ENCODE assay signal across 1 cellular context in genomic region chr5:128406863-128407262, GRCh38.
TF ChIP-seq lines count a peak whose summit lies in the region.

No MANE protein-coding gene starts in this region.

TF ChIP-seq in GM23338, 12 proteins besides CTCF, POLR2A, EP300 and RAD21 (continued from another document):
- TF ChIP-seq, protein P1, sequence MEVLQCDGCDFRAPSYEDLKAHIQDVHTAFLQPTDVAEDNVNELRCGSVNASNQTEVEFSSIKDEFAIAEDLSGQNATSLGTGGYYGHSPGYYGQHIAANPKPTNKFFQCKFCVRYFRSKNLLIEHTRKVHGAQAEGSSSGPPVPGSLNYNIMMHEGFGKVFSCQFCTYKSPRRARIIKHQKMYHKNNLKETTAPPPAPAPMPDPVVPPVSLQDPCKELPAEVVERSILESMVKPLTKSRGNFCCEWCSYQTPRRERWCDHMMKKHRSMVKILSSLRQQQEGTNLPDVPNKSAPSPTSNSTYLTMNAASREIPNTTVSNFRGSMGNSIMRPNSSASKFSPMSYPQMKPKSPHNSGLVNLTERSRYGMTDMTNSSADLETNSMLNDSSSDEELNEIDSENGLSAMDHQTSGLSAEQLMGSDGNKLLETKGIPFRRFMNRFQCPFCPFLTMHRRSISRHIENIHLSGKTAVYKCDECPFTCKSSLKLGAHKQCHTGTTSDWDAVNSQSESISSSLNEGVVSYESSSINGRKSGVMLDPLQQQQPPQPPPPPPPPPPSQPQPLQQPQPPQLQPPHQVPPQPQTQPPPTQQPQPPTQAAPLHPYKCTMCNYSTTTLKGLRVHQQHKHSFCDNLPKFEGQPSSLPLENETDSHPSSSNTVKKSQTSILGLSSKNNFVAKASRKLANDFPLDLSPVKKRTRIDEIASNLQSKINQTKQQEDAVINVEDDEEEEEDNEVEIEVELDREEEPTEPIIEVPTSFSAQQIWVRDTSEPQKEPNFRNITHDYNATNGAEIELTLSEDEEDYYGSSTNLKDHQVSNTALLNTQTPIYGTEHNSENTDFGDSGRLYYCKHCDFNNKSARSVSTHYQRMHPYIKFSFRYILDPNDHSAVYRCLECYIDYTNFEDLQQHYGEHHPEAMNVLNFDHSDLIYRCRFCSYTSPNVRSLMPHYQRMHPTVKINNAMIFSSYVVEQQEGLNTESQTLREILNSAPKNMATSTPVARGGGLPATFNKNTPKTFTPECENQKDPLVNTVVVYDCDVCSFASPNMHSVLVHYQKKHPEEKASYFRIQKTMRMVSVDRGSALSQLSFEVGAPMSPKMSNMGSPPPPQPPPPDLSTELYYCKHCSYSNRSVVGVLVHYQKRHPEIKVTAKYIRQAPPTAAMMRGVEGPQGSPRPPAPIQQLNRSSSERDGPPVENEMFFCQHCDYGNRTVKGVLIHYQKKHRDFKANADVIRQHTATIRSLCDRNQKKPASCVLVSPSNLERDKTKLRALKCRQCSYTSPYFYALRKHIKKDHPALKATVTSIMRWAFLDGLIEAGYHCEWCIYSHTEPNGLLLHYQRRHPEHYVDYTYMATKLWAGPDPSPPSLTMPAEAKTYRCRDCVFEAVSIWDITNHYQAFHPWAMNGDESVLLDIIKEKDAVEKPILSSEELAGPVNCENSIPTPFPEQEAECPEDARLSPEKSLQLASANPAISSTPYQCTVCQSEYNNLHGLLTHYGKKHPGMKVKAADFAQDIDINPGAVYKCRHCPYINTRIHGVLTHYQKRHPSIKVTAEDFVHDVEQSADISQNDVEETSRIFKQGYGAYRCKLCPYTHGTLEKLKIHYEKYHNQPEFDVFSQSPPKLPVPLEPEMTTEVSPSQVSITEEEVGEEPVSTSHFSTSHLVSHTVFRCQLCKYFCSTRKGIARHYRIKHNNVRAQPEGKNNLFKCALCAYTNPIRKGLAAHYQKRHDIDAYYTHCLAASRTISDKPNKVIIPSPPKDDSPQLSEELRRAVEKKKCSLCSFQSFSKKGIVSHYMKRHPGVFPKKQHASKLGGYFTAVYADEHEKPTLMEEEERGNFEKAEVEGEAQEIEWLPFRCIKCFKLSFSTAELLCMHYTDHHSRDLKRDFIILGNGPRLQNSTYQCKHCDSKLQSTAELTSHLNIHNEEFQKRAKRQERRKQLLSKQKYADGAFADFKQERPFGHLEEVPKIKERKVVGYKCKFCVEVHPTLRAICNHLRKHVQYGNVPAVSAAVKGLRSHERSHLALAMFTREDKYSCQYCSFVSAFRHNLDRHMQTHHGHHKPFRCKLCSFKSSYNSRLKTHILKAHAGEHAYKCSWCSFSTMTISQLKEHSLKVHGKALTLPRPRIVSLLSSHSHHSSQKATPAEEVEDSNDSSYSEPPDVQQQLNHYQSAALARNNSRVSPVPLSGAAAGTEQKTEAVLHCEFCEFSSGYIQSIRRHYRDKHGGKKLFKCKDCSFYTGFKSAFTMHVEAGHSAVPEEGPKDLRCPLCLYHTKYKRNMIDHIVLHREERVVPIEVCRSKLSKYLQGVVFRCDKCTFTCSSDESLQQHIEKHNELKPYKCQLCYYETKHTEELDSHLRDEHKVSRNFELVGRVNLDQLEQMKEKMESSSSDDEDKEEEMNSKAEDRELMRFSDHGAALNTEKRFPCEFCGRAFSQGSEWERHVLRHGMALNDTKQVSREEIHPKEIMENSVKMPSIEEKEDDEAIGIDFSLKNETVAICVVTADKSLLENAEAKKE (CRISPR knock-in tag; IDR thresholded peaks at IDR 0.05) = 0 out of 2 replicates have a peak, but pooled peaks have one; percentile 34
